Comparison of ENCODE assay signal across 18 cellular contexts in genomic region chr15:70484993-70485392, GRCh38.
DNase-seq lines count a peak whose midpoint lies in the region; ATAC-seq and TF ChIP-seq lines count a peak whose summit lies in the region.
"Had no signal": no experiment of that assay in that cellular context is flagged by ENCODE, and none has a peak within 500 bp of the region (broad histone marks: within the 10 kb centered on the region; RNA-seq: fewer than 3 reads in every experiment).

No MANE protein-coding gene starts in this region.

- no peaks in the 10 kb centered on the region for H3K27me3 ChIP-seq in Panc1 (ENCODE audit: control insufficient read depth, insufficient read depth, low read length)
- H3K27me3 ChIP-seq in neutrophil = no peaks in the 10 kb centered on the region
- no peaks in the 10 kb centered on the region for H3K27me3 ChIP-seq in CD8-positive, alpha-beta T cell (ENCODE audit: insufficient read depth, low read length)
- H3K27me3 ChIP-seq: BE2C had no signal

- no peaks in the 10 kb centered on the region for H3K4me1 ChIP-seq in HEK293 (ENCODE audit: control insufficient read depth, insufficient read depth, low read length)
- peaks cover 17% of the 10 kb centered on the region for H3K4me1 ChIP-seq in Panc1 (ENCODE audit: control insufficient read depth, insufficient read depth, low read length)
- H3K4me1 ChIP-seq in neutrophil (ENCODE audit: control insufficient read depth in 1 of 2, insufficient read depth in 1 of 2, low read depth in 1 of 2, low read length in 1 of 2) = peaks cover 91 to 98% of the 10 kb centered on the region in 2 experiments
- H3K4me1 ChIP-seq in CD8-positive, alpha-beta T cell (ENCODE audit: insufficient read depth, low read length) = peaks cover 29% of the 10 kb centered on the region
- H3K4me1 ChIP-seq: BE2C, Caco-2 had no signal

- H3K27me3 Mint-ChIP-seq in CD14-positive monocyte (ENCODE audit: low read depth in 3 of 3) = peaks cover 2 to 22% (median 9%) of the 10 kb centered on the region in 3 donors
- H3K27me3 Mint-ChIP-seq in CD8-positive, alpha-beta T cell (ENCODE audit: low read depth) = peaks cover 9% of the 10 kb centered on the region

- H3K9me3 ChIP-seq in HEK293 (ENCODE audit: control insufficient read depth, insufficient read depth, low read depth, low read length) (no peaks in the 10 kb centered on the region), Panc1 (ENCODE audit: control insufficient read depth, insufficient read depth, low read depth, low read length) (no peaks in the 10 kb centered on the region), neutrophil (no peaks in the 10 kb centered on the region)
- no peaks in the 10 kb centered on the region for H3K9me3 ChIP-seq in CD8-positive, alpha-beta T cell (ENCODE audit: low read length)
- H3K9me3 ChIP-seq: BE2C, BLaER1, Caco-2 had no signal

- in situ Hi-C loops in Panc1 (cut with HindIII; ENCODE audit: low pct_unique_long_range_greater_than_20kb, low sequenced_read_pairs) = no loop called here

- peak overlapping the region in 6 of 7 donors; percentile 85 to 100 (median 98) for H3K27ac Mint-ChIP-seq in CD14-positive monocyte
- H3K27ac Mint-ChIP-seq in CD8-positive, alpha-beta T cell = no peak overlapping the region
- H3K27ac Mint-ChIP-seq: CD4-positive, alpha-beta memory T cell; CD4-positive, CD25-positive, alpha-beta regulatory T cell had no signal

- H3K4me3 ChIP-seq in HEK293 (ENCODE audit: low read depth, low read length) = no peak overlapping the region
- H3K4me3 ChIP-seq in Panc1 (ENCODE audit: low read depth in 2 of 2, low read length in 2 of 2) = no peak overlapping the region
- no peak overlapping the region for H3K4me3 ChIP-seq in neutrophil (ENCODE audit: low read depth in 1 of 2, low read length in 1 of 2)
- no peak overlapping the region for H3K4me3 ChIP-seq in CD8-positive, alpha-beta T cell (ENCODE audit: low read depth, low read length)
- H3K4me3 ChIP-seq: BLaER1 had no signal

- H3K36me3 Mint-ChIP-seq in CD14-positive monocyte = peaks cover 10 to 15% of the 10 kb centered on the region in 2 donors
- H3K36me3 Mint-ChIP-seq in CD8-positive, alpha-beta T cell = no peaks in the 10 kb centered on the region
- H3K36me3 Mint-ChIP-seq: CD4-positive, alpha-beta memory T cell; CD4-positive, CD25-positive, alpha-beta regulatory T cell had no signal

- POLR2A ChIA-PET in HEK293 (lab: Yijun Ruan, JAX) = no interaction called here
- POLR2A ChIA-PET in Panc1 (lab: Charles Lee) = no interaction called here
- POLR2A ChIA-PET in CD8-positive, alpha-beta T cell (lab: Charles Lee) = interaction anchor here (1.1 kb wide), 1 partner anchor 11 kb away, joined by 5 read pairs; no protein-coding TSS in a partner anchor

- H3K4me1 Mint-ChIP-seq in CD14-positive monocyte = peaks cover 89% of the 10 kb centered on the region
- H3K4me1 Mint-ChIP-seq in CD8-positive, alpha-beta T cell (ENCODE audit: low read depth) = peaks cover 45% of the 10 kb centered on the region

- intact Hi-C loops in CD14-positive monocyte (cut with micrococcal nuclease) (loop anchor here in 1 of 2 donors (5.0 kb wide), 2 partner anchors 218 to 343 kb away; no protein-coding TSS in a partner anchor), Panc1 (cut with micrococcal nuclease; ENCODE audit: unreplicated experiment) (loop anchor here (5.0 kb wide), 1 partner anchor 1008 kb away; no protein-coding TSS in a partner anchor)
- intact Hi-C loops in CD8-positive, alpha-beta T cell (cut with DNase I, micrococcal nuclease) = loop anchor here (5.0 to 10.0 kb wide), 3 partner anchors 180 to 963 kb away; no protein-coding TSS in a partner anchor

- no peak overlapping the region for H3K4me3 Mint-ChIP-seq in CD14-positive monocyte
- no peak overlapping the region for H3K4me3 Mint-ChIP-seq in CD8-positive, alpha-beta T cell
- H3K4me3 Mint-ChIP-seq: CD4-positive, alpha-beta memory T cell; CD4-positive, CD25-positive, alpha-beta regulatory T cell had no signal

- no TSS peak for BruUV-seq in Panc1 (replicated peaks; lab: Mats Ljungman, UMichigan)

- H3K36me3 ChIP-seq in HEK293 (ENCODE audit: control insufficient read depth in 2 of 2, insufficient read depth in 1 of 2, low read length in 2 of 2) (no peaks in the 10 kb centered on the region), Panc1 (ENCODE audit: control insufficient read depth, insufficient read depth, low read length) (no peaks in the 10 kb centered on the region), neutrophil (no peaks in the 10 kb centered on the region)
- H3K36me3 ChIP-seq in CD8-positive, alpha-beta T cell (ENCODE audit: insufficient read depth, low read length) = no peaks in the 10 kb centered on the region
- H3K36me3 ChIP-seq: BE2C, BLaER1 had no signal

- CTCF ChIA-PET in HEK293 (lab: Yijun Ruan, JAX) = interaction anchor here (1.0 to 1.3 kb wide), 2 partner anchors 21 to 28 kb away, joined by 3 to 5 read pairs; no protein-coding TSS in a partner anchor
- CTCF ChIA-PET in Panc1 (lab: Charles Lee) = no interaction called here
- CTCF ChIA-PET in CD8-positive, alpha-beta T cell (lab: Charles Lee) = interaction anchor here (0.6 to 3.0 kb wide), 3 partner anchors 50 to 1022 kb away, joined by 3 to 8 read pairs (median 3); no protein-coding TSS in a partner anchor

- ATAC-seq in Panc1 = no peak
- no peak for ATAC-seq in CD8-positive, alpha-beta T cell

- DNase-seq in CD14-positive monocyte (ENCODE audit: low spot score) (no peak), Panc1 (ENCODE audit: low read depth, low spot score) (no peak), NCI-H1417 (lab: John Stamatoyannopoulos, UW) (no peak)
- DNase-seq in CD8-positive, alpha-beta T cell = no peak
- no peak for DNase-seq in activated effector memory CD4-positive, alpha-beta T cell treated with Interleukin-2 at 50 U/mL for 16 hours
- DNase-seq: 8988T; ACHN; BE2C; C1 segment of cervical spinal cord; Caco-2; Calu3; CD4-positive, alpha-beta memory T cell; CD4-positive, CD25-positive, alpha-beta regulatory T cell; DMS79 treated with DMSO at 0.1 percent for 48 hours; GF-D8 had no signal

- TF ChIP-seq CTCF in CD14-positive monocyte (IDR thresholded peaks at IDR 0.05) (no peak), HEK293 (tag by site-specific recombination; IDR thresholded peaks at IDR 0.05) (no peak), Panc1 (IDR thresholded peaks at IDR 0.05) (no peak), neutrophil (IDR thresholded peaks at IDR 0.05) (no peak)
- no peak for TF ChIP-seq CTCF in CD8-positive, alpha-beta T cell (IDR thresholded peaks at IDR 0.05)

- H3K27ac ChIP-seq in HEK293 (ENCODE audit: extremely low read depth, low read depth, low read length) = no peak overlapping the region
- H3K27ac ChIP-seq in Panc1 (ENCODE audit: low read length) = peak overlapping the region; percentile 24; the same call in 1 of the 2 replicates
- peak overlapping the region; percentile 94 for H3K27ac ChIP-seq in neutrophil
- H3K27ac ChIP-seq in CD8-positive, alpha-beta T cell (ENCODE audit: low read depth, low read length) = no peak overlapping the region
- H3K27ac ChIP-seq: BLaER1 had no signal

- H3K9me3 Mint-ChIP-seq in CD14-positive monocyte = peaks cover 0 to 2% (median under 1%) of the 10 kb centered on the region in 7 donors
- H3K9me3 Mint-ChIP-seq in CD8-positive, alpha-beta T cell = no peaks in the 10 kb centered on the region
- H3K9me3 Mint-ChIP-seq: CD4-positive, alpha-beta memory T cell had no signal

TF ChIP-seq in HEK293, 187 proteins besides CTCF, POLR2A, EP300 and RAD21:
- TF ChIP-seq PRDM2 (tag by site-specific recombination; IDR thresholded peaks at IDR 0.05; ENCODE audit: borderline replicate concordance) (no peak), RBAK (tag by site-specific recombination; IDR thresholded peaks at IDR 0.05) (peak; percentile 62; the same call in 1 of the 2 replicates)
TF ChIP-seq in HEK293: peak in this region for 1.

Comparison
In these comparisons a context has a peak if more than half of its experiments do, and no peak if none do; other contexts are left out.
1. H3K27ac ChIP-seq: peak in Panc1 (single experiment) and neutrophil (single experiment); none in HEK293 (single experiment) and CD8-positive, alpha-beta T cell (single experiment).